Comparison of ENCODE assay signal across 8 cellular contexts in genomic region chr3:72848703-72849081, GRCh38. TPM values are rescaled to one million over a fixed set of nuclear protein-coding genes. Genes with fewer than 3 reads are reported as not detected.
DNase-seq lines count a peak whose midpoint lies in the region; ATAC-seq, FAIRE-seq and TF ChIP-seq lines count a peak whose summit lies in the region.

No MANE protein-coding gene starts in this region.

- intact Hi-C loops in PC-9 (cut with micrococcal nuclease; ENCODE audit: unreplicated experiment) = loop anchor here (2.0 to 5.0 kb wide), 2 partner anchors 39 to 238 kb away; partner anchors contain the start of gene GXYLT2
- intact Hi-C loops in mucosa of descending colon (cut with DNase I, micrococcal nuclease) = no loop called here
- intact Hi-C loops in aorta (cut with DNase I) = loop anchor here (5.0 to 10.0 kb wide), 5 partner anchors 39 to 1124 kb away; partner anchors contain the start of genes EBLN2 (in 1 of the 2), EIF4E3 (in 1 of the 2), GXYLT2 (in 1 of the 2) and PPP4R2 (in 1 of the 2)

- WGBS in A549 (ENCODE audit: missing lambda C conversion rate) = 2% methylated on average over 11 of the region's 11 CpGs
- 2 to 3% methylated on average over 11 of the region's 11 CpGs for WGBS in aorta, 2 donors

- peak overlapping the region; percentile 85 for H3K27ac Mint-ChIP-seq in central memory CD8-positive, alpha-beta T cell (ENCODE audit: low read depth)

- H3K27ac ChIP-seq in A549 (no peak overlapping the region), PC-9 (no peak overlapping the region), aorta (ENCODE audit: low read depth in 1 of 2, low read length in 2 of 2) (no peak overlapping the region)

- H3K4me1 ChIP-seq in A549 (peaks cover 31% of the 10 kb centered on the region), PC-9 (replicated peaks; ENCODE audit: insufficient read depth) (peaks cover 20% of the 10 kb centered on the region; the same call in 1 of the 2 replicates), mucosa of descending colon (ENCODE audit: low read depth) (peaks cover 18% of the 10 kb centered on the region), aorta (ENCODE audit: control insufficient read depth in 1 of 2, insufficient read depth in 2 of 2, low read length in 2 of 2) (no peaks in the 10 kb centered on the region)

- POLR2A ChIA-PET in A549 (lab: Yijun Ruan, JAX) (no interaction called here), PC-9 (lab: Charles Lee; ENCODE audit: unreplicated experiment) (interaction anchor here (0.7 kb wide), 1 partner anchor 918 kb away, joined by 5 read pairs; no protein-coding TSS in a partner anchor)

- H3K4me3 Mint-ChIP-seq in central memory CD8-positive, alpha-beta T cell = peak overlapping the region; percentile 93

- H3K4me3 ChIP-seq in A549 = peak overlapping the region; percentile 80
- H3K4me3 ChIP-seq in PC-9 = peak overlapping the region; percentile 81
- no peak overlapping the region for H3K4me3 ChIP-seq in mucosa of descending colon
- peak overlapping the region; percentile 14 to 34 for H3K4me3 ChIP-seq in aorta (ENCODE audit: low read length in 2 of 2)

- H3K4me2 ChIP-seq in A549 (peak overlapping the region; percentile 99), PC-9 (peak overlapping the region; percentile 97)

- H3K36me3 Mint-ChIP-seq in central memory CD8-positive, alpha-beta T cell (ENCODE audit: insufficient read depth) = peaks cover 7% of the 10 kb centered on the region

- peaks cover 28% of the 10 kb centered on the region for H3K79me2 ChIP-seq in PC-9 (ENCODE audit: low read depth)

- no peak for TF ChIP-seq EP300 in A549 (IDR thresholded peaks at IDR 0.05)

- no peak for FAIRE-seq in A549 (lab: Jason Lieb, UNC)

- H4K20me1 ChIP-seq in PC-9 (ENCODE audit: insufficient read depth) = peaks cover 6% of the 10 kb centered on the region; the same call in 1 of the 2 replicates

- H3K9me2 ChIP-seq in PC-9 (ENCODE audit: insufficient read depth) = no peaks in the 10 kb centered on the region

- no peaks in the 10 kb centered on the region for H3K36me3 ChIP-seq in PC-9 (ENCODE audit: low read depth)
- H3K36me3 ChIP-seq in mucosa of descending colon (ENCODE audit: low read depth) = no peaks in the 10 kb centered on the region
- no peaks in the 10 kb centered on the region for H3K36me3 ChIP-seq in aorta (ENCODE audit: control insufficient read depth in 1 of 2, insufficient read depth in 2 of 2, low read length in 1 of 2)

- H3K27me3 Mint-ChIP-seq in central memory CD8-positive, alpha-beta T cell = no peaks in the 10 kb centered on the region

- H3K9me3 ChIP-seq in A549 (no peaks in the 10 kb centered on the region), PC-9 (ENCODE audit: insufficient read depth, low read depth) (no peaks in the 10 kb centered on the region), mucosa of descending colon (no peaks in the 10 kb centered on the region), aorta (ENCODE audit: control insufficient read depth, low read length) (no peaks in the 10 kb centered on the region)

- BruUV-seq in PC-9 (replicated peaks; lab: Mats Ljungman, UMichigan) = no TSS peak

- H2AFZ ChIP-seq in PC-9 = peak overlapping the region; percentile 95

- no peaks in the 10 kb centered on the region for H3F3A ChIP-seq in PC-9 (ENCODE audit: insufficient read depth, low read depth)

- CTCF ChIA-PET in A549 (lab: Yijun Ruan, JAX) (interaction anchor here (0.6 to 8.4 kb wide), 6 partner anchors 27 to 973 kb away, joined by 3 to 117 read pairs (median 4); partner anchors contain the start of gene GXYLT2), PC-9 (lab: Charles Lee) (interaction anchor here (0.6 kb wide), 1 partner anchor 459 kb away, joined by 3 read pairs; no protein-coding TSS in a partner anchor)

- H3K4me1 Mint-ChIP-seq in central memory CD8-positive, alpha-beta T cell = peaks cover 40% of the 10 kb centered on the region

- no peaks in the 10 kb centered on the region for H3K27me3 ChIP-seq in PC-9 (ENCODE audit: insufficient read depth, low read depth)
- H3K27me3 ChIP-seq in aorta (ENCODE audit: control insufficient read depth in 1 of 2, insufficient read depth in 2 of 2, low read length in 1 of 2) = no peaks in the 10 kb centered on the region

- TF ChIP-seq CTCF in A549 (IDR thresholded peaks at IDR 0.05) (no peak), PC-9 (conservative IDR thresholded peaks at IDR 0.05) (no peak), mucosa of descending colon (IDR thresholded peaks at IDR 0.05) (no peak)

- no peaks in the 10 kb centered on the region for H3K9me3 Mint-ChIP-seq in central memory CD8-positive, alpha-beta T cell

- no peak for TF ChIP-seq RAD21 in A549 (conservative IDR thresholded peaks at IDR 0.05 in 1 of 2, IDR thresholded peaks at IDR 0.05 in 1 of 2)

- no peak for TF ChIP-seq POLR2A in A549 (IDR thresholded peaks at IDR 0.05; ENCODE audit: low read length)

- no peak for DNase-seq in A549 (ENCODE audit: low read depth in 1 of 2, low spot score in 1 of 2)
- DNase-seq in PC-9 = no peak
- DNase-seq in central memory CD8-positive, alpha-beta T cell (ENCODE audit: low spot score in 2 of 2) = no peak
- DNase-seq in mucosa of descending colon = no peak
- DNase-seq in aorta = no peak
- DNase-seq in AG20443 (ENCODE audit: low spot score) = no peak

- peak; percentile 17 to 34 for ATAC-seq in A549
- ATAC-seq in GM18517 (IDR thresholded peaks at IDR 0.05; ENCODE audit: unreplicated experiment) = peak; percentile 35
- peak; percentile 35 for ATAC-seq in HG03039 (IDR thresholded peaks at IDR 0.05; ENCODE audit: unreplicated experiment)
- ATAC-seq in central memory CD8-positive, alpha-beta T cell (replicated peaks; ENCODE audit: extremely low read depth, poor library complexity, severe bottlenecking) = peak; percentile 48
- ATAC-seq in mucosa of descending colon = peak; percentile 11
- peak; percentile 4 for ATAC-seq in aorta (ENCODE audit: low FRiP score)

TF ChIP-seq in A549, 52 proteins besides CTCF, POLR2A, EP300 and RAD21 (continues in another document):
- no peak for TF ChIP-seq ZC3H11A (IDR thresholded peaks at IDR 0.05)
- TF ChIP-seq, protein P1, sequence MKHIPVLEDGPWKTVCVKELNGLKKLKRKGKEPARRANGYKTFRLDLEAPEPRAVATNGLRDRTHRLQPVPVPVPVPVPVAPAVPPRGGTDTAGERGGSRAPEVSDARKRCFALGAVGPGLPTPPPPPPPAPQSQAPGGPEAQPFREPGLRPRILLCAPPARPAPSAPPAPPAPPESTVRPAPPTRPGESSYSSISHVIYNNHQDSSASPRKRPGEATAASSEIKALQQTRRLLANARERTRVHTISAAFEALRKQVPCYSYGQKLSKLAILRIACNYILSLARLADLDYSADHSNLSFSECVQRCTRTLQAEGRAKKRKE (CRISPR knock-in tag; IDR thresholded peaks at IDR 0.05; ENCODE audit: low read depth) = no peak
- no peak for TF ChIP-seq CBX8 (IDR thresholded peaks at IDR 0.05)
- no peak for TF ChIP-seq HDAC2 (IDR thresholded peaks at IDR 0.05)
- TF ChIP-seq FOSB (CRISPR knock-in tag; IDR thresholded peaks at IDR 0.05) = no peak
- TF ChIP-seq HEYL (CRISPR knock-in tag; IDR thresholded peaks at IDR 0.05) = no peak
- TF ChIP-seq KDM5A (IDR thresholded peaks at IDR 0.05) = no peak
- TF ChIP-seq RFX5 (IDR thresholded peaks at IDR 0.05) = no peak
- no peak for TF ChIP-seq GATA3 (IDR thresholded peaks at IDR 0.05; ENCODE audit: borderline replicate concordance)
- TF ChIP-seq ZFP36 (IDR thresholded peaks at IDR 0.05; ENCODE audit: borderline replicate concordance, partially characterized antibody) = no peak
- no peak for TF ChIP-seq EHMT2 (IDR thresholded peaks at IDR 0.05; ENCODE audit: low read depth)
- TF ChIP-seq, protein P2, sequence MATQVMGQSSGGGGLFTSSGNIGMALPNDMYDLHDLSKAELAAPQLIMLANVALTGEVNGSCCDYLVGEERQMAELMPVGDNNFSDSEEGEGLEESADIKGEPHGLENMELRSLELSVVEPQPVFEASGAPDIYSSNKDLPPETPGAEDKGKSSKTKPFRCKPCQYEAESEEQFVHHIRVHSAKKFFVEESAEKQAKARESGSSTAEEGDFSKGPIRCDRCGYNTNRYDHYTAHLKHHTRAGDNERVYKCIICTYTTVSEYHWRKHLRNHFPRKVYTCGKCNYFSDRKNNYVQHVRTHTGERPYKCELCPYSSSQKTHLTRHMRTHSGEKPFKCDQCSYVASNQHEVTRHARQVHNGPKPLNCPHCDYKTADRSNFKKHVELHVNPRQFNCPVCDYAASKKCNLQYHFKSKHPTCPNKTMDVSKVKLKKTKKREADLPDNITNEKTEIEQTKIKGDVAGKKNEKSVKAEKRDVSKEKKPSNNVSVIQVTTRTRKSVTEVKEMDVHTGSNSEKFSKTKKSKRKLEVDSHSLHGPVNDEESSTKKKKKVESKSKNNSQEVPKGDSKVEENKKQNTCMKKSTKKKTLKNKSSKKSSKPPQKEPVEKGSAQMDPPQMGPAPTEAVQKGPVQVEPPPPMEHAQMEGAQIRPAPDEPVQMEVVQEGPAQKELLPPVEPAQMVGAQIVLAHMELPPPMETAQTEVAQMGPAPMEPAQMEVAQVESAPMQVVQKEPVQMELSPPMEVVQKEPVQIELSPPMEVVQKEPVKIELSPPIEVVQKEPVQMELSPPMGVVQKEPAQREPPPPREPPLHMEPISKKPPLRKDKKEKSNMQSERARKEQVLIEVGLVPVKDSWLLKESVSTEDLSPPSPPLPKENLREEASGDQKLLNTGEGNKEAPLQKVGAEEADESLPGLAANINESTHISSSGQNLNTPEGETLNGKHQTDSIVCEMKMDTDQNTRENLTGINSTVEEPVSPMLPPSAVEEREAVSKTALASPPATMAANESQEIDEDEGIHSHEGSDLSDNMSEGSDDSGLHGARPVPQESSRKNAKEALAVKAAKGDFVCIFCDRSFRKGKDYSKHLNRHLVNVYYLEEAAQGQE (IDR thresholded peaks at IDR 0.05) = no peak
- TF ChIP-seq HOXB5 (CRISPR knock-in tag; IDR thresholded peaks at IDR 0.05) = no peak

RNA-seq across cellular contexts. Expression of gene SHQ1, which starts 0.4 kb away (rescaled TPM):
- polyA plus RNA-seq in A549 (2011; rRNA removed) = 19.5 and 22.2 TPM in 2 replicates
- polyA plus RNA-seq in A549 (2012; cell fraction: cytosol; rRNA removed) = 7.1 and 8.2 TPM in 2 replicates
- polyA plus RNA-seq in A549 (2012; cell fraction: nucleus; rRNA removed) = 4.2 and 7.1 TPM in 2 replicates
- polyA plus RNA-seq in A549 (2017; fragmentation: RNase III; extraction: RNeasy Plus Mini Kit Qiagen cat#74134 plus additional on column Dnase treatment) = 16.4 to 18.0 TPM (median 17.1 TPM) in 3 replicates
- 8.4 and 9.3 TPM in 2 replicates for polyA minus RNA-seq in A549 (2011; rRNA and poly(A)+ RNA removed)
- 24.4 and 24.8 TPM in 2 replicates for total RNA-seq in PC-9 (2021)
- 10 to 100 TPM; 18.1 to 31.6 (median 21.4) TPM for total RNA-seq in mucosa of descending colon
- total RNA-seq in aorta = 10 to 100 TPM; 17.0 to 19.0 TPM
- polyA plus RNA-seq in aorta = 1 to 10 TPM; 6.0 to 6.9 TPM

RNA-seq across cellular contexts. Expression of gene GXYLT2, which starts 39.2 kb away (rescaled TPM):
- polyA plus RNA-seq in A549 (2011; rRNA removed) (3.2 and 3.3 TPM in 2 replicates), A549 (2017; fragmentation: RNase III; extraction: RNeasy Plus Mini Kit Qiagen cat#74134 plus additional on column Dnase treatment) (1.9 to 2.3 TPM (median 2.0 TPM) in 3 replicates), aorta (1 to 10 TPM; 1.9 to 2.5 TPM)
- polyA plus RNA-seq in A549 (2012; cell fraction: cytosol; rRNA removed) = 0.96 and 1.5 TPM in 2 replicates
- polyA plus RNA-seq in A549 (2012; cell fraction: nucleus; rRNA removed) = 0.37 and 0.58 TPM in 2 replicates
- polyA minus RNA-seq in A549 (2011; rRNA and poly(A)+ RNA removed) = 4.2 and 6.2 TPM in 2 replicates
- total RNA-seq in PC-9 (2021) (1.7 and 2.9 TPM in 2 replicates), mucosa of descending colon (10 to 100 TPM in 1 of 3 donors, 1 to 10 TPM in 2; 5.3 to 12.5 (median 6.1) TPM), aorta (10 to 100 TPM; 20.4 to 46.4 TPM)

Comparison
In these comparisons a context has a peak if more than half of its experiments do, and no peak if none do; other contexts are left out.
1. intact Hi-C loops: an anchor here in PC-9 (2.0 to 5.0 kb wide) and aorta (5.0 to 10.0 kb wide); none called in mucosa of descending colon.